Comparison of ENCODE assay signal across 8 cellular contexts in the genomic region with DNA sequence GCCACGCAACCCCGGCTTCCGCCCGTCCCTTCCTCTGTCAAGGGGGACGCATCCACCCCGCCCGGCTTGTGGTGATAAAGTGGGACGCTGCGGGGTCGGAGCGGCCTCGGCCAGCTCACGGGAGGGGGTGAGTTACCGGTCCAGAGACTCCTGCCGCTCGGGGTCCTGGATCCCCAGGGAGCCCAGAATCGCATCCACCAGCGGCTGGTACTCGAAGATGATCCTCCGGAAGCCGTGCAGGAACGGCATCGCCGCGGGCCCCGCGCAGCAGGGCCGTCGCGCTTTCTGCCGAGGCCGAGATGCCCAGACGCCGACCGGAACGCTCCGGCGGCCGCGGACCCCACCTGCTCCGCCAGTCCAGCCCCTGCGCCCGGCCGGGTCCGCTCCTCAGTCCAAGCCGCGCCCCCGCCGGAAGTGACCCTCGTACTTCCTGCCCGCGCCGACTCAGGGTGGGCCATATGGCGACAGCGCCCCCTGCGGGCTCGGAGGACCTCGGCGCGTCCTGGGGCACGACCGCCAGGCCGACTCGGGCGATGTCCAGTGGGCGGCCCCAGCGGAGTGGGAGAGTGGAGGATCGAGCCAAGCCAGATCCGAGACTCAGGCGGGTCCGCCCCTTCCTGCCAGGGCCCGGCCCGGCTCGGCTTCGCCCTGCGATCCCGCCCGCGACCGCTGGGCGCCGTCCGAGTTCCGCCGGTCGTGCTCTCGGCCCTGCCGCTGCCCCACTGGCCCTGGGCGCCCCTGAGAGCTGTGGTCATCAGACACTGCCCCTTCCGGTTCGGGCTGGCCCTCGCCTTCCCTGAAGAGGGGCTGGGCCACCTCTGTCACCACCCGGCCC. TPM values are rescaled to one million over a fixed set of nuclear protein-coding genes. Genes with fewer than 3 reads are reported as not detected.
DNase-seq lines count a peak whose midpoint lies in the region; ATAC-seq, FAIRE-seq and TF ChIP-seq lines count a peak whose summit lies in the region.

A gene with protein sequence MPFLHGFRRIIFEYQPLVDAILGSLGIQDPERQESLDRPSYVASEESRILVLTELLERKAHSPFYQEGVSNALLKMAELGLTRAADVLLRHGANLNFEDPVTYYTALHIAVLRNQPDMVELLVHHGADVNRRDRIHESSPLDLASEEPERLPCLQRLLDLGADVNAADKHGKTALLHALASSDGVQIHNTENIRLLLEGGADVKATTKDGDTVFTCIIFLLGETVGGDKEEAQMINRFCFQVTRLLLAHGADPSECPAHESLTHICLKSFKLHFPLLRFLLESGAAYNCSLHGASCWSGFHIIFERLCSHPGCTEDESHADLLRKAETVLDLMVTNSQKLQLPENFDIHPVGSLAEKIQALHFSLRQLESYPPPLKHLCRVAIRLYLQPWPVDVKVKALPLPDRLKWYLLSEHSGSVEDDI (minus strand): TSS at position 401 of the 835 bp plus-strand sequence. CDS start 152 bp downstream, at position 249.

- TF ChIP-seq CTCF in AG09309 (IDR thresholded peaks at IDR 0.05; ENCODE audit: control insufficient read depth, insufficient read depth, low read depth, low read length, missing control alignments) (peak; percentile 66), keratinocyte (optimal IDR thresholded peaks at IDR 0.05 in 1 of 3, IDR thresholded peaks at IDR 0.05 in 1 of 3, conservative IDR thresholded peaks at IDR 0.05 in 1 of 3; ENCODE audit: extremely low read depth in 1 of 3, insufficient read depth in 2 of 3, low read length in 3 of 3) (peak in 2 of 3 experiments; percentile 92 to 96)

- dilution Hi-C loops in keratinocyte (cut with MboI; ENCODE audit: extremely low pct_ligation_motif_present, low sequenced_read_pairs): no loop called here

- peak within 1 kb of the TSS; percentile 86 for H3K9ac ChIP-seq in keratinocyte (ENCODE audit: control insufficient read depth, extremely low read depth, insufficient read depth, low read length)

- peaks cover 37% of the 10 kb centered on the region for H3K79me2 ChIP-seq in keratinocyte (ENCODE audit: control insufficient read depth, insufficient read depth, low read length)

- peak within 1 kb of the TSS; percentile 80 for H2AFZ ChIP-seq in keratinocyte (ENCODE audit: control insufficient read depth, low read length)

- no peaks in the 10 kb centered on the region for H3K9me1 ChIP-seq in keratinocyte (ENCODE audit: control insufficient read depth, extremely low read depth, insufficient read depth, low read length)

- DNase-seq in AG09309 (ENCODE audit: low read depth): peak; percentile 80
- peak; percentile 73 for DNase-seq in NCI-H345 treated with DMSO at 0.1 percent for 48 hours (lab: John Stamatoyannopoulos, UW; ENCODE audit: unreplicated experiment)
- peak; percentile 91 for DNase-seq in activated CD4-positive, CD25-positive, alpha-beta regulatory T cell treated with anti-CD3 and anti-CD28 coated beads, Interleukin-2, amount 50 U/mL, for 16 hours (ENCODE audit: low read depth, low spot score)
- DNase-seq in central memory CD8-positive, alpha-beta T cell (ENCODE audit: low spot score in 2 of 2): peak; percentile 85 to 95
- DNase-seq in keratinocyte (ENCODE audit: low read depth, low spot score): peak; percentile 52
- peak; percentile 87 to 95 for DNase-seq in stimulated activated CD4-positive, alpha-beta T cell treated with anti-CD3 and anti-CD28 coated beads, Interleukin-15, amount 100 ng/mL, for 1 hour (ENCODE audit: low read depth in 1 of 2, low spot score in 1 of 2)

- H3K27ac Mint-ChIP-seq in central memory CD8-positive, alpha-beta T cell (ENCODE audit: low read depth): peak within 1 kb of the TSS; percentile 89

- no peaks in the 10 kb centered on the region for H3K27me3 Mint-ChIP-seq in central memory CD8-positive, alpha-beta T cell

- no peaks in the 10 kb centered on the region for H3K9me3 Mint-ChIP-seq in central memory CD8-positive, alpha-beta T cell

- H3K27ac ChIP-seq in keratinocyte (ENCODE audit: control insufficient read depth, insufficient read depth, low read length): peak within 1 kb of the TSS; percentile 58

- peak within 1 kb of the TSS; percentile 100 for H3K4me2 ChIP-seq in keratinocyte (ENCODE audit: control insufficient read depth, extremely low read depth, insufficient read depth, low read depth, low read length)

- ATAC-seq in GM18873 (IDR thresholded peaks at IDR 0.05; ENCODE audit: low FRiP score, unreplicated experiment) (peak; percentile 77), HG03159 (IDR thresholded peaks at IDR 0.05; ENCODE audit: unreplicated experiment) (peak; percentile 86)
- ATAC-seq in central memory CD8-positive, alpha-beta T cell (replicated peaks; ENCODE audit: extremely low read depth, poor library complexity, severe bottlenecking): peak; percentile 88

- H3K36me3 ChIP-seq in keratinocyte (ENCODE audit: control insufficient read depth in 2 of 2, extremely low read depth in 1 of 2, insufficient read depth in 2 of 2, low read length in 2 of 2): peaks cover 24 to 29% of the 10 kb centered on the region in 2 experiments

- H3K4me3 Mint-ChIP-seq in central memory CD8-positive, alpha-beta T cell: peak within 1 kb of the TSS; percentile 84

- H3K27me3 ChIP-seq in keratinocyte (ENCODE audit: control insufficient read depth, extremely low read depth, insufficient read depth, low read length): no peaks in the 10 kb centered on the region

- H3K36me3 Mint-ChIP-seq in central memory CD8-positive, alpha-beta T cell (ENCODE audit: insufficient read depth): peaks cover 16% of the 10 kb centered on the region

- H3K4me1 ChIP-seq in keratinocyte (ENCODE audit: control insufficient read depth, extremely low read depth, insufficient read depth, low read length): peaks cover 30% of the 10 kb centered on the region

- H4K20me1 ChIP-seq in keratinocyte (ENCODE audit: control insufficient read depth, extremely low read depth, insufficient read depth, low read length): peaks cover 14% of the 10 kb centered on the region

- peaks cover 18% of the 10 kb centered on the region for H3K4me1 Mint-ChIP-seq in central memory CD8-positive, alpha-beta T cell

- peak within 1 kb of the TSS; percentile 90 for H3K4me3 ChIP-seq in AG09309 (ENCODE audit: control insufficient read depth, low read depth, low read length)
- peak within 1 kb of the TSS; percentile 89 to 94 (median 90) for H3K4me3 ChIP-seq in keratinocyte (ENCODE audit: control insufficient read depth in 2 of 3, extremely low read depth in 1 of 3, insufficient read depth in 2 of 3, low read depth in 1 of 3, low read length in 3 of 3)

- FAIRE-seq in keratinocyte (lab: Jason Lieb, UNC): no peak

- H3K9me3 ChIP-seq in keratinocyte (ENCODE audit: control insufficient read depth, low read depth, low read length): no peaks in the 10 kb centered on the region

RNA-seq across cellular contexts. Expression of the gene that starts here (rescaled TPM):
- polyA plus RNA-seq in keratinocyte: 16.3 to 23.8 TPM (median 23.7 TPM) in 3 replicates
- 4.8 TPM for polyA plus RNA-seq in keratinocyte (2011; ENCODE audit: low read depth)
- 14.1 and 23.7 TPM in 2 replicates for polyA plus RNA-seq in keratinocyte (2011; cell fraction: cytosol; rRNA removed)
- 34.6 and 40.3 TPM in 2 replicates for polyA plus RNA-seq in keratinocyte (2011; cell fraction: nucleus; rRNA removed)
- polyA plus RNA-seq in keratinocyte (2012; ENCODE audit: low replicate concordance): 14.0 and 19.5 TPM in 2 replicates
- 8.5 to 19.0 TPM (median 12.4 TPM) in 3 replicates for polyA minus RNA-seq in keratinocyte
- 21.7 TPM for polyA minus RNA-seq in keratinocyte (2011; cell fraction: cytosol; rRNA and poly(A)+ RNA removed)
- 14.7 and 15.3 TPM in 2 replicates for polyA minus RNA-seq in keratinocyte (2011; cell fraction: nucleus; rRNA and poly(A)+ RNA removed)

Comparison
In these comparisons a context has a peak if more than half of its experiments do, and no peak if none do; other contexts are left out.
1. Peak in every context shown above with its lines: DNase-seq, ATAC-seq, H3K4me3 ChIP-seq and H3K27ac ChIP-seq.